ENCODE assay signal across 18 cellular contexts in genomic region chr1:156407760-156408159, GRCh38. TPM values are rescaled to one million over a fixed set of nuclear protein-coding genes. Genes with fewer than 3 reads are reported as not detected.
A peak's percentile ranks its signal among the peaks of the same experiment; 100 is the strongest.
DNase-seq lines count a peak whose midpoint lies in the region; ATAC-seq and TF ChIP-seq lines count a peak whose summit lies in the region.
"Had no signal": no experiment of that assay in that cellular context is flagged by ENCODE, and none has a peak within 500 bp of the region (broad histone marks: within the 10 kb centered on the region; RNA-seq: fewer than 3 reads in every experiment).

No MANE protein-coding gene starts in this region.

- WGBS in prostate gland, result 72% methylated on average over 10 of the region's 10 CpGs

- no peaks in the 10 kb centered on the region for H3K9me3 ChIP-seq in prostate gland
- H3K9me3 ChIP-seq: A549; BLaER1 treated with 17β-estradiol and CSF1 and Interleukin-3, amounts not matched to agents 10 nM and 100 nM had no signal

- DNase-seq in prostate gland (ENCODE audit: low spot score), result no peak
- no peak for DNase-seq in AG08396 (ENCODE audit: low spot score)
- DNase-seq in left colon, result no peak
- DNase-seq: Calu3; CD8-positive, alpha-beta T cell; DMS79 treated with DMSO at 0.1 percent for 48 hours; GF-D8; GOT3; H9; IMR-90 had no signal

- H3K27me3 ChIP-seq in layer of hippocampus (ENCODE audit: control insufficient read depth, insufficient read depth, low read length) (no peaks in the 10 kb centered on the region), prostate gland (replicated peaks; ENCODE audit: insufficient read depth) (peaks cover 9% of the 10 kb centered on the region)

- H3K36me3 ChIP-seq in prostate gland, result no peaks in the 10 kb centered on the region
- H3K36me3 ChIP-seq: BLaER1 treated with 17β-estradiol and CSF1 and Interleukin-3, amounts not matched to agents 10 nM and 100 nM had no signal

- no peaks in the 10 kb centered on the region for H3K4me1 ChIP-seq in prostate gland (replicated peaks)
- H3K4me1 ChIP-seq: A549; BLaER1 treated with 17β-estradiol and CSF1 and Interleukin-3, amounts not matched to agents 10 nM and 100 nM had no signal

- no peak for TF ChIP-seq POLR2A in prostate gland (IDR thresholded peaks at IDR 0.05)

- intact Hi-C loops in prostate gland (cut with DNase I) (no loop called here), left colon (cut with DNase I, micrococcal nuclease) (no loop called here)

- no peak for TF ChIP-seq CTCF in prostate gland (IDR thresholded peaks at IDR 0.05)

- H3K4me3 ChIP-seq in prostate gland, result no peak overlapping the region
- H3K4me3 ChIP-seq: A549; BLaER1 treated with 17β-estradiol and CSF1 and Interleukin-3, amounts not matched to agents 10 nM and 100 nM had no signal

- H3K27ac ChIP-seq in angular gyrus (ENCODE audit: low read depth, low read length), result peak overlapping the region; percentile 95
- peak overlapping the region; percentile 88 for H3K27ac ChIP-seq in cingulate gyrus (ENCODE audit: low read depth, low read length)
- peak overlapping the region; percentile 75 for H3K27ac ChIP-seq in layer of hippocampus (ENCODE audit: low read depth, low read length)
- H3K27ac ChIP-seq in temporal lobe (ENCODE audit: low read depth, low read length), result peak overlapping the region; percentile 85
- H3K27ac ChIP-seq in prostate gland, result no peak overlapping the region
- H3K27ac ChIP-seq: 22Rv1; A549; BLaER1 treated with 17β-estradiol and CSF1 and Interleukin-3, amounts not matched to agents 10 nM and 100 nM had no signal

- no peak for ATAC-seq in left colon
- ATAC-seq: CD8-positive, alpha-beta T cell had no signal

RNA-seq across cellular contexts. Expression of gene RHBG, which starts 38.7 kb away (rescaled TPM):
- not detected for total RNA-seq in temporal lobe
- total RNA-seq in prostate gland, result under 1 TPM in 1 of 2 donors, not detected in 1; 0.85 TPM
- total RNA-seq in left colon, result not detected
- total RNA-seq: B cell; CD8-positive, alpha-beta T cell; IMR-90 had no signal

Comparison
In these comparisons a context has a peak if more than half of its experiments do, and no peak if none do; other contexts are left out.
1. H3K27ac ChIP-seq: peak in angular gyrus (single experiment), cingulate gyrus (single experiment), layer of hippocampus (single experiment) and temporal lobe (single experiment); none in prostate gland (0 of 2).